ENCODE assay signal across 9 cellular contexts in genomic region chr7:79507161-79507560, GRCh38. TPM values are rescaled to one million over a fixed set of nuclear protein-coding genes. Genes with fewer than 3 reads are reported as not detected.
"Had no signal": no experiment of that assay in that cellular context is flagged by ENCODE, and none has a peak within 500 bp of the region (broad histone marks: within the 10 kb centered on the region; RNA-seq: fewer than 3 reads in every experiment).

No MANE protein-coding gene starts in this region.

- H3K4me1 ChIP-seq: tibial artery had no signal

- H3K27me3 ChIP-seq: ovary, tibial artery had no signal

- H3K4me3 ChIP-seq: ovary, skin epidermis, tibial artery had no signal

- H3K36me3 ChIP-seq: ovary, tibial artery had no signal

- H3K27ac ChIP-seq: ovary, skin epidermis, tibial artery had no signal

- DNase-seq: activated effector memory CD4-positive, alpha-beta T cell treated with Interleukin-2 at 50 U/mL for 16 hours; activated T-cell treated with anti-CD3 and anti-CD28 coated beads, Interleukin-2, amount 50 U/mL, for 1 hour; amygdala; immature natural killer cell; left colon; ovary; tibial artery had no signal

- H3K9me3 ChIP-seq: ovary, tibial artery had no signal

RNA-seq across cellular contexts. Expression of gene MAGI2, which starts 53.7 kb away (rescaled TPM):
- total RNA-seq: T-helper 2 cell treated with Interferon-gamma antibody and Interleukin-4, amounts not matched to agents 100 ng/mL and 5 ng/mL, for 36 hours had no signal
- polyA plus RNA-seq: immature natural killer cell had no signal
